In genomic region chr3:38648659-38649499, GRCh38 we compare ENCODE assay signal across 8 cellular contexts. TPM values are rescaled to one million over a fixed set of nuclear protein-coding genes. Genes with fewer than 3 reads are reported as not detected.
A peak's percentile ranks its signal among the peaks of the same experiment; 100 is the strongest.
DNase-seq lines count a peak whose midpoint lies in the region; FAIRE-seq and TF ChIP-seq lines count a peak whose summit lies in the region.

No MANE protein-coding gene starts in this region.

- H3K79me2 ChIP-seq in neural cell (replicated peaks; ENCODE audit: insufficient read depth, low read length) = no peaks in the 10 kb centered on the region

- H3K4me2 ChIP-seq in BLaER1 treated with 17β-estradiol and CSF1 and Interleukin-3, amounts not matched to agents 10 nM and 100 nM = peak overlapping the region; percentile 85 to 100 (median 99)
- no peak overlapping the region for H3K4me2 ChIP-seq in neural cell (ENCODE audit: low read length)

- no peaks in the 10 kb centered on the region for H3K9me2 ChIP-seq in neural cell (ENCODE audit: insufficient read depth, low read length)

- no peaks in the 10 kb centered on the region for H3K9me3 ChIP-seq in BLaER1 treated with 17β-estradiol and CSF1 and Interleukin-3, amounts not matched to agents 10 nM and 100 nM (replicated peaks in 1 of 11)
- H3K9me3 ChIP-seq in neural cell (ENCODE audit: low read length) = no peaks in the 10 kb centered on the region

- peaks cover 0 to 15% (median 4%) of the 10 kb centered on the region in 11 experiments; a peak in 6 of 22 replicates for H4K20me1 ChIP-seq in BLaER1 treated with 17β-estradiol and CSF1 and Interleukin-3, amounts not matched to agents 10 nM and 100 nM
- H4K20me1 ChIP-seq in neural cell (ENCODE audit: insufficient read depth) = no peaks in the 10 kb centered on the region

- H2AFZ ChIP-seq in neural cell (ENCODE audit: low read depth, low read length) = no peak overlapping the region

- H3K27ac ChIP-seq in BLaER1 treated with 17β-estradiol and CSF1 and Interleukin-3, amounts not matched to agents 10 nM and 100 nM = peak overlapping the region in 10 of 11 experiments; percentile 54 to 71 (median 63); a peak in 19 of 22 replicates
- H3K27ac ChIP-seq in HL-60 (replicated peaks) = no peak overlapping the region
- H3K27ac ChIP-seq in dorsolateral prefrontal cortex = no peak overlapping the region
- H3K27ac ChIP-seq in neural cell (ENCODE audit: low read length) = no peak overlapping the region

- H3K4me1 ChIP-seq in BLaER1 treated with 17β-estradiol and CSF1 and Interleukin-3, amounts not matched to agents 10 nM and 100 nM = peaks cover 5 to 17% (median 14%) of the 10 kb centered on the region in 10 experiments; a peak in 17 of 20 replicates

- peaks cover 5 to 32% (median 23%) of the 10 kb centered on the region in 11 experiments; a peak in 20 of 22 replicates for H3K27me3 ChIP-seq in BLaER1 treated with 17β-estradiol and CSF1 and Interleukin-3, amounts not matched to agents 10 nM and 100 nM
- H3K27me3 ChIP-seq in HL-60 (ENCODE audit: insufficient read depth, poor library complexity, severe bottlenecking) (peaks cover 23% of the 10 kb centered on the region), dorsolateral prefrontal cortex (peaks cover 0 to 68% (median 25%) of the 10 kb centered on the region in 45 donors), neural cell (ENCODE audit: insufficient read depth, low read depth, low read length) (peaks cover 28% of the 10 kb centered on the region)

- H3K9ac ChIP-seq in BLaER1 treated with 17β-estradiol and CSF1 and Interleukin-3, amounts not matched to agents 10 nM and 100 nM = peak overlapping the region; percentile 72 to 85 (median 81)
- H3K9ac ChIP-seq in neural cell (ENCODE audit: low read length) = peak overlapping the region; percentile 42

- TF ChIP-seq RAD21 in neural cell (conservative IDR thresholded peaks at IDR 0.05) = no peak

- TF ChIP-seq CTCF in HL-60 (IDR thresholded peaks at IDR 0.05; ENCODE audit: insufficient read depth, low read length) (no peak), dorsolateral prefrontal cortex (IDR thresholded peaks at IDR 0.05 in 54 of 56, conservative IDR thresholded peaks at IDR 0.05 in 2 of 56; ENCODE audit: low read depth in 1 of 56, partially characterized antibody in 56 of 56) (no peak), neural cell (IDR thresholded peaks at IDR 0.05; ENCODE audit: poor library complexity, severe bottlenecking) (no peak)

- peak overlapping the region; percentile 65 to 81 (median 73) for H3K4me3 ChIP-seq in BLaER1 treated with 17β-estradiol and CSF1 and Interleukin-3, amounts not matched to agents 10 nM and 100 nM
- H3K4me3 ChIP-seq in HL-60 (replicated peaks; ENCODE audit: insufficient read depth, low read length) (peak overlapping the region; percentile 23), dorsolateral prefrontal cortex (peak overlapping the region; percentile 7 to 71 (median 48)), neural cell (ENCODE audit: low read length) (peak overlapping the region; percentile 63)

- intact Hi-C loops in dorsolateral prefrontal cortex (cut with DNase I) = loop anchor here in 1 of 2 donors (5.0 kb wide), 1 partner anchor 127 kb away; no protein-coding TSS in a partner anchor

- TF ChIP-seq EP300 in neural cell (conservative IDR thresholded peaks at IDR 0.05; ENCODE audit: poor library complexity, severe bottlenecking) = no peak

- DNase-seq in HL-60 (ENCODE audit: low read depth in 1 of 2, low spot score in 1 of 2) (no peak), dorsolateral prefrontal cortex (no peak), frontal cortex (ENCODE audit: low spot score in 2 of 2) (no peak), HCEC 1CT (no peak)
- no peak for DNase-seq in effector CD4-positive, alpha-beta T cell
- no peak for DNase-seq in activated effector memory CD4-positive, alpha-beta T cell treated with anti-CD3 and anti-CD28 coated beads, Interleukin-2, amount 50 U/mL, for 16 hours

- H3F3A ChIP-seq in neural cell (ENCODE audit: insufficient read depth, low read length, poor library complexity, severe bottlenecking) = no peaks in the 10 kb centered on the region

- FAIRE-seq in frontal cortex (lab: Jason Lieb, UNC) = no peak

- no peaks in the 10 kb centered on the region for H3K36me3 ChIP-seq in BLaER1 treated with 17β-estradiol and CSF1 and Interleukin-3, amounts not matched to agents 10 nM and 100 nM
- no peaks in the 10 kb centered on the region for H3K36me3 ChIP-seq in neural cell (ENCODE audit: insufficient read depth, low read length)

TF ChIP-seq in neural cell, 6 proteins besides CTCF, POLR2A, EP300 and RAD21:
- no peak for TF ChIP-seq EZH2 (IDR thresholded peaks at IDR 0.05; ENCODE audit: borderline replicate concordance, insufficient read depth, low read length, poor library complexity, severe bottlenecking)
- TF ChIP-seq TAF1 (IDR thresholded peaks at IDR 0.05; ENCODE audit: low read depth) = no peak
- TF ChIP-seq POLR2AphosphoS5 (IDR thresholded peaks at IDR 0.05) = no peak
- no peak for TF ChIP-seq REST (IDR thresholded peaks at IDR 0.05; ENCODE audit: borderline replicate concordance)
- no peak for TF ChIP-seq SMC3 (conservative IDR thresholded peaks at IDR 0.05; ENCODE audit: poor library complexity)

RNA-seq across cellular contexts. Expression of gene SCN5A, which starts 0.6 kb away (rescaled TPM):
- 1 to 10 TPM in 99 of 120 experiments, under 1 TPM in 21; 0.21 to 6.8 (median 1.8) TPM for total RNA-seq in dorsolateral prefrontal cortex
- polyA plus RNA-seq in neural cell = 0.24 TPM in 1 of 2 replicates, not detected in the other
- polyA minus RNA-seq in neural cell = 0.23 and 0.24 TPM in 2 replicates
- 1.2 TPM for total RNA-seq in frontal cortex

Comparison
In these comparisons a context has a peak if more than half of its experiments do, and no peak if none do; other contexts are left out.
1. H3K27ac ChIP-seq: peak in BLaER1 treated with 17β-estradiol and CSF1 and Interleukin-3, amounts not matched to agents 10 nM and 100 nM (10 of 11); none in HL-60 (single experiment), dorsolateral prefrontal cortex (0 of 59) and neural cell (single experiment).
2. H3K4me3 ChIP-seq: peak in every context shown above with its lines; median percentile 73 in BLaER1 treated with 17β-estradiol and CSF1 and Interleukin-3, amounts not matched to agents 10 nM and 100 nM; 63 in neural cell; 48 in dorsolateral prefrontal cortex; 23 in HL-60.